In genomic region chr2:101844055-101844635, GRCh38 we compare ENCODE assay signal across 13 cellular contexts.
DNase-seq lines count a peak whose midpoint lies in the region; ATAC-seq, FAIRE-seq and TF ChIP-seq lines count a peak whose summit lies in the region.
"Had no signal": no experiment of that assay in that cellular context is flagged by ENCODE, and none has a peak within 500 bp of the region (broad histone marks: within the 10 kb centered on the region; RNA-seq: fewer than 3 reads in every experiment).

No MANE protein-coding gene starts in this region.

- H3K27me3 ChIP-seq in adipocyte (replicated peaks; ENCODE audit: control insufficient read depth, insufficient read depth, low read length), result no peaks in the 10 kb centered on the region
- H3K27me3 ChIP-seq in Peyer's patch, result no peaks in the 10 kb centered on the region
- no peaks in the 10 kb centered on the region for H3K27me3 ChIP-seq in small intestine (ENCODE audit: control insufficient read depth in 2 of 2, insufficient read depth in 2 of 2, low read length in 2 of 2)

- WGBS in small intestine, 3 donors, result 86 to 97% (median 90%) methylated on average over 12 of the region's 12 CpGs

- FAIRE-seq in small intestine (lab: Jason Lieb, UNC), result no peak

- H3K9ac ChIP-seq in adipocyte (ENCODE audit: low read length), result no peak overlapping the region

- DNase-seq in AG10803 (ENCODE audit: low read depth) (peak; percentile 87), adipocyte (ENCODE audit: low read depth) (peak; percentile 86), fibroblast of gingiva (ENCODE audit: low read depth) (peak; percentile 89), progenitor cell of endocrine pancreas (ENCODE audit: low spot score, unreplicated experiment) (no peak), Peyer's patch (no peak), small intestine (no peak), mucosa of descending colon (no peak)
- DNase-seq: activated CD8-positive, alpha-beta T cell treated with anti-CD3 and anti-CD28 coated beads, Interleukin-2, amount 10 ng/mL, durations not matched to agents 7 days and 5 days; C1 segment of cervical spinal cord; NCI-H187; stimulated activated naive CD4-positive, alpha-beta T cell had no signal

- H3K4me1 ChIP-seq in adipocyte (ENCODE audit: control insufficient read depth, insufficient read depth, low read length) (peaks cover 38% of the 10 kb centered on the region), Peyer's patch (peaks cover 0 to 4% (median 0%) of the 10 kb centered on the region in 4 donors), small intestine (ENCODE audit: control insufficient read depth in 2 of 2, insufficient read depth in 1 of 2, low read depth in 1 of 2, low read length in 1 of 2) (no peaks in the 10 kb centered on the region), mucosa of descending colon (ENCODE audit: low read depth) (no peaks in the 10 kb centered on the region)

- no peaks in the 10 kb centered on the region for H3K27me3 Mint-ChIP-seq in progenitor cell of endocrine pancreas
- H3K27me3 Mint-ChIP-seq: activated naive CD8-positive, alpha-beta T cell had no signal

- no peaks in the 10 kb centered on the region for H3K9me3 Mint-ChIP-seq in progenitor cell of endocrine pancreas (ENCODE audit: low read depth)

- peaks cover 34% of the 10 kb centered on the region for H3K36me3 Mint-ChIP-seq in progenitor cell of endocrine pancreas (ENCODE audit: insufficient read depth)

- TF ChIP-seq POLR2A in Peyer's patch (IDR thresholded peaks at IDR 0.05), result no peak

- intact Hi-C loops in mucosa of descending colon (cut with DNase I, micrococcal nuclease), result no loop called here

- peaks cover 93% of the 10 kb centered on the region for H3K36me3 ChIP-seq in adipocyte (ENCODE audit: control insufficient read depth, insufficient read depth, low read length, severe bottlenecking)
- H3K36me3 ChIP-seq in Peyer's patch, result peaks cover 0 to 69% (median 0%) of the 10 kb centered on the region in 3 donors
- H3K36me3 ChIP-seq in small intestine (ENCODE audit: control insufficient read depth in 2 of 2, insufficient read depth in 2 of 2, low read length in 2 of 2), result peaks cover 10 to 16% of the 10 kb centered on the region in 2 donors
- H3K36me3 ChIP-seq in mucosa of descending colon (ENCODE audit: low read depth), result no peaks in the 10 kb centered on the region

- H3K27ac Mint-ChIP-seq in progenitor cell of endocrine pancreas, result peak overlapping the region; percentile 36
- H3K27ac Mint-ChIP-seq: activated naive CD8-positive, alpha-beta T cell had no signal

- no peak overlapping the region for H3K4me3 Mint-ChIP-seq in progenitor cell of endocrine pancreas (ENCODE audit: low read depth)
- H3K4me3 Mint-ChIP-seq: activated CD8-positive, alpha-beta T cell treated with anti-CD3 and anti-CD28 coated beads, Interleukin-2, amount 10 ng/mL, durations not matched to agents 7 days and 5 days; activated naive CD8-positive, alpha-beta T cell had no signal

- TF ChIP-seq CTCF in AG10803 (conservative IDR thresholded peaks at IDR 0.05; ENCODE audit: low read length) (no peak), progenitor cell of endocrine pancreas (IDR thresholded peaks at IDR 0.05; ENCODE audit: unreplicated experiment) (no peak), Peyer's patch (IDR thresholded peaks at IDR 0.05) (no peak), mucosa of descending colon (IDR thresholded peaks at IDR 0.05) (no peak)

- ATAC-seq in GM21576 (IDR thresholded peaks at IDR 0.05; ENCODE audit: unreplicated experiment) (no peak), mucosa of descending colon (no peak)
- ATAC-seq: activated CD8-positive, alpha-beta T cell treated with anti-CD3 and anti-CD28 coated beads, Interleukin-2, amount 10 ng/mL, durations not matched to agents 7 days and 5 days had no signal

- H3K27ac ChIP-seq in Peyer's patch (no peak overlapping the region), small intestine (ENCODE audit: low read depth in 1 of 2, low read length in 1 of 2) (no peak overlapping the region)

- H3K9me3 ChIP-seq in adipocyte (ENCODE audit: control insufficient read depth, low read length) (no peaks in the 10 kb centered on the region), Peyer's patch (no peaks in the 10 kb centered on the region), small intestine (ENCODE audit: control insufficient read depth, low read depth) (no peaks in the 10 kb centered on the region), mucosa of descending colon (no peaks in the 10 kb centered on the region)

- H3K4me1 Mint-ChIP-seq in progenitor cell of endocrine pancreas (ENCODE audit: low read depth), result peaks cover 17% of the 10 kb centered on the region

- no peak overlapping the region for H3K4me3 ChIP-seq in AG10803 (ENCODE audit: low read length)
- no peak overlapping the region for H3K4me3 ChIP-seq in adipocyte (ENCODE audit: low read length)
- no peak overlapping the region for H3K4me3 ChIP-seq in Peyer's patch
- no peak overlapping the region for H3K4me3 ChIP-seq in small intestine (ENCODE audit: low read depth in 1 of 2, low read length in 2 of 2)
- no peak overlapping the region for H3K4me3 ChIP-seq in mucosa of descending colon

Comparison
In these comparisons a context has a peak if more than half of its experiments do, and no peak if none do; other contexts are left out.
1. DNase-seq: peak in AG10803 (single experiment), adipocyte (single experiment) and fibroblast of gingiva (single experiment); none in progenitor cell of endocrine pancreas (single experiment), Peyer's patch (0 of 3), small intestine (single experiment) and mucosa of descending colon (0 of 3).